9 cellular contexts compared by ENCODE assay signal in genomic region chr21:29342394-29342957, GRCh38. TPM values are rescaled to one million over a fixed set of nuclear protein-coding genes. Genes with fewer than 3 reads are reported as not detected.
DNase-seq lines count a peak whose midpoint lies in the region; ATAC-seq, FAIRE-seq and TF ChIP-seq lines count a peak whose summit lies in the region.
"Had no signal": no experiment of that assay in that cellular context is flagged by ENCODE, and none has a peak within 500 bp of the region (broad histone marks: within the 10 kb centered on the region; RNA-seq: fewer than 3 reads in every experiment).

No MANE protein-coding gene starts in this region.

- peak; percentile 9 for FAIRE-seq in A204.1 (lab: Jason Lieb, UNC)

- intact Hi-C loops in naive thymus-derived CD4-positive, alpha-beta T cell (cut with micrococcal nuclease) = no loop called here
- intact Hi-C loops in vagina (cut with DNase I) = no loop called here

- peaks cover 11% of the 10 kb centered on the region for H3K36me3 Mint-ChIP-seq in chondrocyte (ENCODE audit: low read depth)
- peaks cover 0 to 17% (median 8%) of the 10 kb centered on the region in 5 donors for H3K36me3 Mint-ChIP-seq in naive thymus-derived CD4-positive, alpha-beta T cell

- ATAC-seq in GM19351 (IDR thresholded peaks at IDR 0.05; ENCODE audit: unreplicated experiment) = peak; percentile 88
- peak; percentile 62 for ATAC-seq in naive thymus-derived CD4-positive, alpha-beta T cell
- ATAC-seq in GM21528 (IDR thresholded peaks at IDR 0.05; ENCODE audit: low FRiP score, unreplicated experiment) = no peak

- no peaks in the 10 kb centered on the region for H3K9me3 Mint-ChIP-seq in chondrocyte (ENCODE audit: low read depth)
- H3K9me3 Mint-ChIP-seq in naive thymus-derived CD4-positive, alpha-beta T cell = no peaks in the 10 kb centered on the region
- H3K9me3 Mint-ChIP-seq: activated naive CD8-positive, alpha-beta T cell treated with anti-CD3 and anti-CD28 coated beads, Interleukin-2, amount 10 ng/mL, durations not matched to agents 7 days and 5 days had no signal

- in situ Hi-C loops in ACHN (cut with HindIII; ENCODE audit: low pct_ligation_motif_present, low pct_unique_long_range_greater_than_20kb, low sequenced_read_pairs) = no loop called here

- no peak overlapping the region for H3K4me3 ChIP-seq in naive thymus-derived CD4-positive, alpha-beta T cell (ENCODE audit: low read length)
- no peak overlapping the region for H3K4me3 ChIP-seq in vagina

- no peaks in the 10 kb centered on the region for H3K27me3 ChIP-seq in naive thymus-derived CD4-positive, alpha-beta T cell (ENCODE audit: control insufficient read depth in 2 of 2, insufficient read depth in 2 of 2, low read length in 2 of 2)
- no peaks in the 10 kb centered on the region for H3K27me3 ChIP-seq in vagina

- H3K27ac ChIP-seq in naive thymus-derived CD4-positive, alpha-beta T cell (ENCODE audit: low read depth, low read length) = no peak overlapping the region
- peak overlapping the region; percentile 54 for H3K27ac ChIP-seq in vagina

- peaks cover 57% of the 10 kb centered on the region for H3K4me1 Mint-ChIP-seq in chondrocyte (ENCODE audit: low read depth)
- H3K4me1 Mint-ChIP-seq in naive thymus-derived CD4-positive, alpha-beta T cell = peaks cover 0 to 20% (median 6%) of the 10 kb centered on the region in 7 donors

- peaks cover 0 to 13% (median 0%) of the 10 kb centered on the region in 3 experiments for H3K36me3 ChIP-seq in naive thymus-derived CD4-positive, alpha-beta T cell (ENCODE audit: control insufficient read depth in 2 of 3, insufficient read depth in 3 of 3, low read length in 3 of 3)
- no peaks in the 10 kb centered on the region for H3K36me3 ChIP-seq in vagina

- no peaks in the 10 kb centered on the region for H3K9me3 ChIP-seq in naive thymus-derived CD4-positive, alpha-beta T cell (ENCODE audit: control insufficient read depth in 2 of 3, low read length in 3 of 3)
- H3K9me3 ChIP-seq in vagina = no peaks in the 10 kb centered on the region

- peak; percentile 21 for DNase-seq in NOMO-1 treated with dmso at 0.1 percent for 144 hours (lab: John Stamatoyannopoulos, UW; ENCODE audit: unreplicated experiment)
- DNase-seq in chondrocyte (ENCODE audit: low spot score) = no peak
- DNase-seq in naive thymus-derived CD4-positive, alpha-beta T cell = peak in 1 of 9 donors; percentile 38
- no peak for DNase-seq in vagina (ENCODE audit: extremely low spot score in 2 of 2)
- DNase-seq in ACHN = no peak
- DNase-seq: activated naive CD8-positive, alpha-beta T cell treated with anti-CD3 and anti-CD28 coated beads, Interleukin-2, amount 10 ng/mL, durations not matched to agents 7 days and 5 days had no signal

- no peaks in the 10 kb centered on the region for H3K27me3 Mint-ChIP-seq in chondrocyte (ENCODE audit: low read depth)
- H3K27me3 Mint-ChIP-seq in naive thymus-derived CD4-positive, alpha-beta T cell = no peaks in the 10 kb centered on the region
- H3K27me3 Mint-ChIP-seq: activated naive CD8-positive, alpha-beta T cell treated with anti-CD3 and anti-CD28 coated beads, Interleukin-2, amount 10 ng/mL, durations not matched to agents 7 days and 5 days had no signal

- CTCF ChIA-PET in naive thymus-derived CD4-positive, alpha-beta T cell (lab: Charles Lee) = interaction anchor here (0.6 to 0.9 kb wide), 2 partner anchors 25 to 111 kb away, joined by 3 read pairs; no protein-coding TSS in a partner anchor

- no peak overlapping the region for H3K4me3 Mint-ChIP-seq in chondrocyte (ENCODE audit: unreplicated experiment)
- H3K4me3 Mint-ChIP-seq in naive thymus-derived CD4-positive, alpha-beta T cell = no peak overlapping the region
- H3K4me3 Mint-ChIP-seq: activated naive CD8-positive, alpha-beta T cell treated with anti-CD3 and anti-CD28 coated beads, Interleukin-2, amount 10 ng/mL, durations not matched to agents 7 days and 5 days had no signal

- H3K27ac Mint-ChIP-seq in chondrocyte (ENCODE audit: unreplicated experiment) = peak overlapping the region; percentile 89
- peak overlapping the region in 2 of 9 donors; percentile 39 to 52 for H3K27ac Mint-ChIP-seq in naive thymus-derived CD4-positive, alpha-beta T cell
- H3K27ac Mint-ChIP-seq: activated naive CD8-positive, alpha-beta T cell treated with anti-CD3 and anti-CD28 coated beads, Interleukin-2, amount 10 ng/mL, durations not matched to agents 7 days and 5 days had no signal

- POLR2A ChIA-PET in naive thymus-derived CD4-positive, alpha-beta T cell (lab: Charles Lee) = interaction anchor here (0.5 to 0.8 kb wide), 2 partner anchors 21 to 26 kb away, joined by 3 to 5 read pairs; no protein-coding TSS in a partner anchor

- TF ChIP-seq POLR2A in vagina (IDR thresholded peaks at IDR 0.05) = no peak

- TF ChIP-seq CTCF in chondrocyte (IDR thresholded peaks at IDR 0.05) (no peak), vagina (IDR thresholded peaks at IDR 0.05) (no peak)

- no peaks in the 10 kb centered on the region for H3K4me1 ChIP-seq in naive thymus-derived CD4-positive, alpha-beta T cell (ENCODE audit: control insufficient read depth in 2 of 2, insufficient read depth in 2 of 2, low read length in 2 of 2)
- H3K4me1 ChIP-seq in vagina = peaks cover 32% of the 10 kb centered on the region

RNA-seq across cellular contexts. Expression of gene BACH1, which starts 43.8 kb away (rescaled TPM):
- total RNA-seq in chondrocyte (85.4 to 123 TPM (median 120 TPM) in 3 replicates), vagina (33.1 TPM)
- total RNA-seq in naive thymus-derived CD4-positive, alpha-beta T cell = 10 to 100 TPM; 26.0 to 95.6 (median 45.5) TPM
- polyA plus RNA-seq in naive thymus-derived CD4-positive, alpha-beta T cell = 10 to 100 TPM; 22.6 to 28.4 TPM
